Comparison of ENCODE assay signal across 24 cellular contexts in genomic region chr20:53044296-53044695, GRCh38.
DNase-seq lines count a peak whose midpoint lies in the region; ATAC-seq, FAIRE-seq and TF ChIP-seq lines count a peak whose summit lies in the region.
"Had no signal": no experiment of that assay in that cellular context is flagged by ENCODE, and none has a peak within 500 bp of the region (broad histone marks: within the 10 kb centered on the region; RNA-seq: fewer than 3 reads in every experiment).

No MANE protein-coding gene starts in this region.

- peak overlapping the region; percentile 68 for H2BK120ac ChIP-seq in trophoblast cell (ENCODE audit: insufficient read depth, low read length, poor library complexity)

- ATAC-seq in GM18505 (IDR thresholded peaks at IDR 0.05; ENCODE audit: unreplicated experiment) (no peak), HG03469 (IDR thresholded peaks at IDR 0.05; ENCODE audit: unreplicated experiment) (no peak)
- ATAC-seq: CD8-positive, alpha-beta T cell had no signal

- peaks cover 11% of the 10 kb centered on the region for H3K4me1 Mint-ChIP-seq in MCF 10A (ENCODE audit: insufficient read depth, unreplicated experiment)

- FAIRE-seq in HTR-8/SVneo (lab: Jason Lieb, UNC) (peak; percentile 62), bronchial epithelial cell (lab: Jason Lieb, UNC) (peak; percentile 60)
- FAIRE-seq: A204.1, G401.6, GM12892, GM19239, H1 had no signal

- H2BK5ac ChIP-seq in trophoblast cell (ENCODE audit: low read depth, low read length, poor library complexity), result peak overlapping the region; percentile 21

- no TSS peak for BruUV-seq in MCF 10A (replicated peaks; lab: Mats Ljungman, UMichigan)

- no peak overlapping the region for H3K27ac Mint-ChIP-seq in MCF 10A (ENCODE audit: low read depth, unreplicated experiment)
- H3K27ac Mint-ChIP-seq: B cell; CD4-positive, CD25-positive, alpha-beta regulatory T cell; CD8-positive, alpha-beta T cell had no signal

- H3K9me3 Mint-ChIP-seq in MCF 10A (ENCODE audit: unreplicated experiment), result peaks cover 7% of the 10 kb centered on the region
- H3K9me3 Mint-ChIP-seq: CD8-positive, alpha-beta T cell had no signal

- no peaks in the 10 kb centered on the region for H3K27me3 Mint-ChIP-seq in MCF 10A (ENCODE audit: insufficient read depth, unreplicated experiment)
- H3K27me3 Mint-ChIP-seq: B cell had no signal

- no peak overlapping the region for H2AK5ac ChIP-seq in trophoblast cell (ENCODE audit: low read length)

- DNase-seq in breast epithelium (ENCODE audit: low spot score in 2 of 2) (no peak), MCF 10A (ENCODE audit: unreplicated experiment) (no peak), HTR-8/SVneo (ENCODE audit: insufficient read length, low spot score) (no peak), bronchial epithelial cell (ENCODE audit: low read depth) (no peak), trophoblast cell (no peak)
- DNase-seq: Caco-2; CD4-positive, CD25-positive, alpha-beta regulatory T cell; CD8-positive, alpha-beta T cell; DMS153; DND-41; GM23248; H7; HCEC 1CT had no signal

- no peak overlapping the region for H3K4ac ChIP-seq in trophoblast cell (ENCODE audit: low read depth, low read length)

- no peak overlapping the region for H3K4me2 ChIP-seq in trophoblast cell (ENCODE audit: low read length)
- H3K4me2 ChIP-seq: BLaER1 had no signal

- no CpG with 5 or more reads among the region's 5 CpGs for WGBS in trophoblast cell (ENCODE audit: extremely low coverage, insufficient coverage, insufficient read length)

- TF ChIP-seq CTCF in breast epithelium (IDR thresholded peaks at IDR 0.05), result no peak
- TF ChIP-seq CTCF in MCF 10A (IDR thresholded peaks at IDR 0.05; ENCODE audit: unreplicated experiment), result no peak
- TF ChIP-seq CTCF in bronchial epithelial cell (IDR thresholded peaks at IDR 0.05; ENCODE audit: insufficient read depth, low read length, severe bottlenecking), result no peak

- H3K79me2 ChIP-seq in trophoblast cell (ENCODE audit: control insufficient read depth, insufficient read depth, low read length, poor library complexity), result no peaks in the 10 kb centered on the region

- peak overlapping the region; percentile 59 for H4K91ac ChIP-seq in trophoblast cell (ENCODE audit: low read depth, low read length)

- H2AFZ ChIP-seq in trophoblast cell (ENCODE audit: insufficient read depth, low read length, poor library complexity), result no peak overlapping the region
- H2AFZ ChIP-seq: GM23248 had no signal

- intact Hi-C loops in breast epithelium (cut with DNase I; ENCODE audit: low total_unique reads), result no loop called here
- intact Hi-C loops in MCF 10A (cut with micrococcal nuclease), result no loop called here

- no peak overlapping the region for H3K14ac ChIP-seq in trophoblast cell (ENCODE audit: low read length)

- POLR2A ChIA-PET in MCF 10A (lab: Yijun Ruan, JAX), result interaction anchor here (3.1 kb wide), 1 partner anchor 12 kb away, joined by 7 read pairs; no protein-coding TSS in a partner anchor

- no peak overlapping the region for H3K18ac ChIP-seq in trophoblast cell (ENCODE audit: low read length)

- CTCF ChIA-PET in MCF 10A (lab: Yijun Ruan, JAX), result interaction anchor here (0.6 to 1.2 kb wide), 5 partner anchors 9 to 74 kb away, joined by 3 to 4 read pairs (median 3); no protein-coding TSS in a partner anchor

- H3K36me3 Mint-ChIP-seq in MCF 10A (ENCODE audit: insufficient read depth, unreplicated experiment), result no peaks in the 10 kb centered on the region
- H3K36me3 Mint-ChIP-seq: CD4-positive, CD25-positive, alpha-beta regulatory T cell; CD8-positive, alpha-beta T cell had no signal

- H3K9me3 ChIP-seq in breast epithelium, result no peaks in the 10 kb centered on the region
- H3K9me3 ChIP-seq in trophoblast cell (ENCODE audit: insufficient read depth, low read depth, low read length), result no peaks in the 10 kb centered on the region
- H3K9me3 ChIP-seq: BLaER1, Caco-2 had no signal

- H3K27me3 ChIP-seq in breast epithelium (no peaks in the 10 kb centered on the region), bronchial epithelial cell (ENCODE audit: control insufficient read depth, insufficient read depth, low read length) (no peaks in the 10 kb centered on the region), trophoblast cell (ENCODE audit: insufficient read depth, low read length) (no peaks in the 10 kb centered on the region)
- H3K27me3 ChIP-seq: BLaER1 had no signal

- H4K12ac ChIP-seq in trophoblast cell (ENCODE audit: low read depth, low read length), result no peak overlapping the region

- H3K27ac ChIP-seq in breast epithelium (peak overlapping the region; percentile 32 to 84), trophoblast cell (ENCODE audit: low read depth, low read length) (no peak overlapping the region)
- H3K27ac ChIP-seq: 22Rv1, BLaER1, C4-2B, GM23248 had no signal

- peaks cover 16% of the 10 kb centered on the region for H3K79me1 ChIP-seq in trophoblast cell (ENCODE audit: low read length)

- H4K8ac ChIP-seq in trophoblast cell (ENCODE audit: low read depth, low read length), result no peak overlapping the region

- H3K9ac ChIP-seq in trophoblast cell (ENCODE audit: low read length), result no peak overlapping the region
- H3K9ac ChIP-seq: BLaER1, GM23248 had no signal

- H3K36me3 ChIP-seq in breast epithelium, result no peaks in the 10 kb centered on the region
- no peaks in the 10 kb centered on the region for H3K36me3 ChIP-seq in bronchial epithelial cell (ENCODE audit: control insufficient read depth, insufficient read depth, low read length)
- H3K36me3 ChIP-seq in trophoblast cell (ENCODE audit: control insufficient read depth in 1 of 2, insufficient read depth in 2 of 2, low read length in 2 of 2), result no peaks in the 10 kb centered on the region
- H3K36me3 ChIP-seq: BLaER1 had no signal

- H2BK12ac ChIP-seq in trophoblast cell (ENCODE audit: low read length), result peak overlapping the region; percentile 52

- H3K23ac ChIP-seq in trophoblast cell (ENCODE audit: low read length), result no peak overlapping the region

- H3K4me3 Mint-ChIP-seq in MCF 10A (ENCODE audit: unreplicated experiment), result no peak overlapping the region
- H3K4me3 Mint-ChIP-seq: B cell; CD4-positive, CD25-positive, alpha-beta regulatory T cell; CD8-positive, alpha-beta T cell had no signal

- peaks cover 0 to 26% of the 10 kb centered on the region in 2 donors for H3K4me1 ChIP-seq in breast epithelium
- H3K4me1 ChIP-seq in trophoblast cell (ENCODE audit: control insufficient read depth in 1 of 2, insufficient read depth in 2 of 2, low read length in 2 of 2), result peaks cover 10 to 16% of the 10 kb centered on the region in 2 experiments
- H3K4me1 ChIP-seq: Caco-2 had no signal

- H3K4me3 ChIP-seq in breast epithelium, result no peak overlapping the region
- no peak overlapping the region for H3K4me3 ChIP-seq in bronchial epithelial cell (ENCODE audit: low read depth, low read length)
- no peak overlapping the region for H3K4me3 ChIP-seq in trophoblast cell (ENCODE audit: low read depth, low read length)
- H3K4me3 ChIP-seq: BLaER1, GM23248 had no signal

- TF ChIP-seq POLR2A in breast epithelium (IDR thresholded peaks at IDR 0.05) (no peak), GM18505 (IDR thresholded peaks at IDR 0.05; ENCODE audit: borderline replicate concordance, extremely low read depth, insufficient read depth, insufficient read length) (no peak)
